Comparison of ENCODE assay signal across 8 cellular contexts in the genomic region with DNA sequence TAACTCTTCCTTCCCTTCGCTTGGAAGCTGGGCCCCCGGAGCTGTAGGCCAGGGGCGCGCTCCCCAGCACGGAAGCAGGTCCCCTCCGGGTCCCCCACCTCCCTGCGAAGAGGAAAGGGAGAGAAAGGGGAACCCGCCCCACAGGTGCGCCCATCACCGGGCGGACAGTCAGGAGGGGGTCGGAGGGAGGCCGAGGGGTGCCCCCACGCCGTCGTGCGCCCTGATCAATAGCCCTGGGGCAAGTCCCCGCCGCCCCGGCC. TPM values are rescaled to one million over a fixed set of nuclear protein-coding genes. Genes with fewer than 3 reads are reported as not detected.
DNase-seq lines count a peak whose midpoint lies in the region; TF ChIP-seq lines count a peak whose summit lies in the region.

No MANE protein-coding gene starts in this region.

- no peaks in the 10 kb centered on the region for H3K27me3 ChIP-seq in KMS-11 (ENCODE audit: insufficient read depth, low read depth)
- no peaks in the 10 kb centered on the region for H3K27me3 ChIP-seq in duodenal mucosa (ENCODE audit: control insufficient read depth in 1 of 2, insufficient read depth in 2 of 2, low read length in 2 of 2)

- peak overlapping the region; percentile 93 to 98 for H3K4me3 Mint-ChIP-seq in CD14-positive monocyte
- H3K4me3 Mint-ChIP-seq in nephron progenitor cell = peak overlapping the region; percentile 82

- H3K4me3 ChIP-seq in KMS-11 (IDR thresholded peaks at IDR 0.05; ENCODE audit: insufficient read depth, low read depth, low read length) = no peak overlapping the region
- H3K4me3 ChIP-seq in duodenal mucosa (ENCODE audit: low read depth in 1 of 2, low read length in 2 of 2) = peak overlapping the region; percentile 77 to 81

- peaks cover 16% of the 10 kb centered on the region; the same call in 1 of the 2 replicates for H3K79me2 ChIP-seq in KMS-11 (ENCODE audit: insufficient read depth, low read depth)

- H3K9me3 Mint-ChIP-seq in CD14-positive monocyte = peaks cover 0 to 3% (median 0%) of the 10 kb centered on the region in 7 donors
- H3K9me3 Mint-ChIP-seq in nephron progenitor cell = no peaks in the 10 kb centered on the region

- peaks cover 19% of the 10 kb centered on the region for H3K4me1 ChIP-seq in KMS-11 (ENCODE audit: low read depth, poor library complexity, severe bottlenecking)
- H3K4me1 ChIP-seq in duodenal mucosa (ENCODE audit: control insufficient read depth in 1 of 2, insufficient read depth in 2 of 2, low read length in 2 of 2) = peaks cover 23 to 38% of the 10 kb centered on the region in 2 donors

- peaks cover 0 to 9% of the 10 kb centered on the region in 2 donors for H3K36me3 Mint-ChIP-seq in CD14-positive monocyte
- no peaks in the 10 kb centered on the region for H3K36me3 Mint-ChIP-seq in nephron progenitor cell (ENCODE audit: low read depth)

- H3K4me1 Mint-ChIP-seq in CD14-positive monocyte (peaks cover 28% of the 10 kb centered on the region), nephron progenitor cell (peaks cover 18% of the 10 kb centered on the region)

- H3K27ac Mint-ChIP-seq in CD14-positive monocyte = peak overlapping the region; percentile 88 to 96 (median 93)
- H3K27ac Mint-ChIP-seq in nephron progenitor cell = no peak overlapping the region

- H3K36me3 ChIP-seq in KMS-11 (ENCODE audit: insufficient read depth) (no peaks in the 10 kb centered on the region), duodenal mucosa (ENCODE audit: control insufficient read depth in 1 of 2, insufficient read depth in 2 of 2, low read length in 2 of 2) (no peaks in the 10 kb centered on the region)

- TF ChIP-seq CTCF in CD14-positive monocyte (IDR thresholded peaks at IDR 0.05) = no peak
- no peak for TF ChIP-seq CTCF in KMS-11 (conservative IDR thresholded peaks at IDR 0.05; ENCODE audit: low read depth, low read length)
- TF ChIP-seq CTCF in nephron progenitor cell (IDR thresholded peaks at IDR 0.05) = no peak

- H3K27ac ChIP-seq in KMS-11 (no peak overlapping the region), duodenal mucosa (ENCODE audit: low read depth, low read length) (peak overlapping the region; percentile 91)

- H3K9me3 ChIP-seq in duodenal mucosa (ENCODE audit: control insufficient read depth in 1 of 2, low read length in 2 of 2) = no peaks in the 10 kb centered on the region

- H2AFZ ChIP-seq in KMS-11 (ENCODE audit: low read depth) = peak overlapping the region; percentile 66; the same call in 1 of the 2 replicates

- intact Hi-C loops in CD14-positive monocyte (cut with micrococcal nuclease) = loop anchor here (5.0 kb wide), 2 partner anchors 41 to 199 kb away; no protein-coding TSS in a partner anchor

- peaks cover 0 to 3% (median 0%) of the 10 kb centered on the region in 3 donors for H3K27me3 Mint-ChIP-seq in CD14-positive monocyte (ENCODE audit: low read depth in 3 of 3)
- H3K27me3 Mint-ChIP-seq in nephron progenitor cell (ENCODE audit: low read depth, poor library complexity) = peaks cover 51% of the 10 kb centered on the region

- peak overlapping the region; percentile 70 for H3K9ac ChIP-seq in KMS-11
- H3K9ac ChIP-seq in duodenal mucosa (ENCODE audit: low read depth in 1 of 2, low read length in 2 of 2) = peak overlapping the region; percentile 81 to 90

- H4K20me1 ChIP-seq in KMS-11 (ENCODE audit: insufficient read depth) = no peaks in the 10 kb centered on the region

- peak overlapping the region; percentile 93 for H3K4me2 ChIP-seq in KMS-11

- DNase-seq in CD14-positive monocyte (ENCODE audit: low spot score) (no peak), nephron progenitor cell (no peak), NAMALWA (ENCODE audit: low spot score) (no peak), GOT3 (lab: John Stamatoyannopoulos, UW) (no peak), OCI-M2 (lab: John Stamatoyannopoulos, UW; ENCODE audit: unreplicated experiment) (no peak), NCI-H2196 treated with DMSO at 0.1 percent for 48 hours (lab: John Stamatoyannopoulos, UW; ENCODE audit: unreplicated experiment) (no peak)

RNA-seq across cellular contexts. Expression of a gene that starts 0.8 kb away (rescaled TPM):
- 100 to 1,000 TPM; 116 to 139 TPM for polyA plus RNA-seq in CD14-positive monocyte

RNA-seq across cellular contexts. Expression of a gene that starts 23.7 kb away (rescaled TPM):
- 1 to 10 TPM; 2.2 to 2.8 TPM for polyA plus RNA-seq in CD14-positive monocyte

RNA-seq across cellular contexts. Expression of a gene that starts 25.9 kb away (rescaled TPM):
- under 1 TPM in 1 of 2 donors, not detected in 1; 0.10 TPM for polyA plus RNA-seq in CD14-positive monocyte

RNA-seq across cellular contexts. Expression of a gene that starts 56.3 kb away (rescaled TPM):
- not detected for polyA plus RNA-seq in CD14-positive monocyte
